8 cellular contexts compared by ENCODE assay signal in the genomic region with DNA sequence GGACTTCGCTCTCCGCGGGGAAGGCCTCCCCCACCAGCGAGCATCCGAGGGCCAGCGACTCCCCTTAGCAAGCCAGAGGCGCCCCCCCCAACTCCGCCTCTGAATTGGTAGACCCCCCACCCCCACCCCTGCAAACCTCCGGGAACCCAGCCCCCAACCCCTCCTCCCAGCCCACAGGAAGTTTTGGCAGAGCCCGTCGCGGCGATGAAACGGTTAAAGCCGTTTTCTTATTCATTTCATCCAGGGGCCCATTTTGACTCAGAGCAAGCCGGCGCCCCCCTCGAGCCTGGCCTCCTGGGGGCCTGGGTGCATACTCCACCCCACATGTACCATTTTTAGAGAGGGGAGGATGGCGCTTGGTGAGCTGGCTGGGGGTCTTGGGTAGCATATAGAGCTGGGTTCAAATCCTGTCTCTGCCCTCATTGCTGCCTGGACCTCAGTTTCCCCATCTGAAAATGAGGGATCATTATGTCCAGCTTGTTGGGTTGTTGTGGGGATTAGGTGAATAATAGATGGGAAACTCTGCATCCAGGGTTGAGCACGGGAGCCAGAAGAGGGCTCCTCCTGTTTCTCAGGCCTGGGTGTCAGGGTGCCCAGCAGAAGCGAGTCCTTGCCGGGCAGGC. TPM values are rescaled to one million over a fixed set of nuclear protein-coding genes. Genes with fewer than 3 reads are reported as not detected.
DNase-seq lines count a peak whose midpoint lies in the region; ATAC-seq and TF ChIP-seq lines count a peak whose summit lies in the region.

No MANE protein-coding gene starts in this region.

- POLR2A ChIA-PET in CD4-positive, alpha-beta T cell (lab: Charles Lee) = interaction anchor here (1.3 to 3.9 kb wide), 7 partner anchors 10 to 321 kb away, joined by 3 to 348 read pairs (median 4); a partner anchor contains a TSS

- H3K4me3 Mint-ChIP-seq in CD4-positive, alpha-beta T cell = peak overlapping the region; percentile 74
- H3K4me3 Mint-ChIP-seq in nephron = peak overlapping the region; percentile 73 to 83 (median 81)

- H3K36me3 Mint-ChIP-seq in CD4-positive, alpha-beta T cell (ENCODE audit: low read depth) = no peaks in the 10 kb centered on the region
- H3K36me3 Mint-ChIP-seq in nephron (ENCODE audit: low read depth) = no peaks in the 10 kb centered on the region

- H3K27ac ChIP-seq in CD4-positive, alpha-beta T cell (ENCODE audit: low read depth, low read length) = peak overlapping the region; percentile 91

- peak overlapping the region; percentile 86 for H3K9ac ChIP-seq in NT2/D1 (ENCODE audit: insufficient read length, low read depth)

- ATAC-seq in CD4-positive, alpha-beta T cell (ENCODE audit: poor library complexity) = no peak

- intact Hi-C loops in CD4-positive, alpha-beta T cell (cut with DNase I, micrococcal nuclease) = loop anchor here in 1 of 2 experiments (2.0 to 10.0 kb wide), 2 partner anchors 151 to 369 kb away; a partner anchor contains a TSS

- no peaks in the 10 kb centered on the region for H3K36me3 ChIP-seq in NT2/D1 (ENCODE audit: insufficient read depth, insufficient read length, low read length)

- no peak overlapping the region for H3K27ac Mint-ChIP-seq in CD4-positive, alpha-beta T cell
- peak overlapping the region in 1 of 3 experiments; percentile 85 for H3K27ac Mint-ChIP-seq in nephron

- TF ChIP-seq CTCF in CD4-positive, alpha-beta T cell (IDR thresholded peaks at IDR 0.05) = no peak
- TF ChIP-seq CTCF in choroid plexus epithelial cell (conservative IDR thresholded peaks at IDR 0.05; ENCODE audit: low read depth, low read length) = no peak
- no peak for TF ChIP-seq CTCF in nephron (IDR thresholded peaks at IDR 0.05; ENCODE audit: unreplicated experiment in 3 of 3)
- TF ChIP-seq CTCF in GM10266 (IDR thresholded peaks at IDR 0.05; ENCODE audit: control insufficient read depth, insufficient read depth, low read depth, missing control alignments) = no peak

- peaks cover 24% of the 10 kb centered on the region for H3K4me1 ChIP-seq in NT2/D1 (ENCODE audit: insufficient read depth, insufficient read length)

- CTCF ChIA-PET in CD4-positive, alpha-beta T cell (lab: Charles Lee) = interaction anchor here (1.8 to 2.1 kb wide), 2 partner anchors 10 to 13 kb away, joined by 14 to 16 read pairs; no protein-coding TSS in a partner anchor

- DNase-seq in CD4-positive, alpha-beta T cell = no peak
- no peak for DNase-seq in NT2/D1 (ENCODE audit: low read depth, low spot score)
- DNase-seq in choroid plexus epithelial cell (ENCODE audit: low read depth) = no peak
- DNase-seq in Ammon's horn (ENCODE audit: low spot score) = no peak
- no peak for DNase-seq in NCI-H1436 (lab: John Stamatoyannopoulos, UW)
- no peak for DNase-seq in GM10266 (ENCODE audit: extremely low spot score)
- no peak for DNase-seq in cerebellar cortex (ENCODE audit: low spot score)

- peaks cover 37% of the 10 kb centered on the region for H3K4me1 Mint-ChIP-seq in CD4-positive, alpha-beta T cell (ENCODE audit: low read depth)
- H3K4me1 Mint-ChIP-seq in nephron = peaks cover 29% of the 10 kb centered on the region

- H3K27me3 Mint-ChIP-seq in CD4-positive, alpha-beta T cell = no peaks in the 10 kb centered on the region
- H3K27me3 Mint-ChIP-seq in nephron (ENCODE audit: low read depth) = no peaks in the 10 kb centered on the region

- H3K4me3 ChIP-seq in NT2/D1 (ENCODE audit: insufficient read length, low read depth) = peak overlapping the region; percentile 59
- H3K4me3 ChIP-seq in choroid plexus epithelial cell (ENCODE audit: low read depth, low read length) = peak overlapping the region; percentile 58

- no peaks in the 10 kb centered on the region for H3K27me3 ChIP-seq in CD4-positive, alpha-beta T cell (ENCODE audit: control insufficient read depth, insufficient read depth, low read length)
- peaks cover under 1% of the 10 kb centered on the region for H3K27me3 ChIP-seq in NT2/D1 (ENCODE audit: insufficient read depth, insufficient read length)

- no peaks in the 10 kb centered on the region for H3K9me3 ChIP-seq in CD4-positive, alpha-beta T cell (ENCODE audit: control insufficient read depth, low read length)
- H3K9me3 ChIP-seq in NT2/D1 (ENCODE audit: insufficient read depth, low read length) = no peaks in the 10 kb centered on the region

- H3K9me3 Mint-ChIP-seq in CD4-positive, alpha-beta T cell = no peaks in the 10 kb centered on the region
- no peaks in the 10 kb centered on the region for H3K9me3 Mint-ChIP-seq in nephron

RNA-seq across cellular contexts. Expression of a gene that starts 7.9 kb away (rescaled TPM):
- 1,000 to 10,000 TPM; 2,467 to 2,518 TPM for total RNA-seq in CD4-positive, alpha-beta T cell

RNA-seq across cellular contexts. Expression of a gene that starts 8.0 kb away (rescaled TPM):
- 10 to 100 TPM; 14.8 to 17.0 TPM for total RNA-seq in CD4-positive, alpha-beta T cell

RNA-seq across cellular contexts. Expression of a gene that starts 18.3 kb away (rescaled TPM):
- total RNA-seq in CD4-positive, alpha-beta T cell = 10 to 100 TPM; 59.7 to 65.9 TPM

RNA-seq across cellular contexts. Expression of a gene that starts 18.5 kb away (rescaled TPM):
- 1 to 10 TPM in 1 of 2 experiments, not detected in 1; 1.3 TPM for total RNA-seq in CD4-positive, alpha-beta T cell

RNA-seq across cellular contexts. Expression of a gene that starts 23.0 kb away (rescaled TPM):
- 1 to 10 TPM; 1.5 to 2.7 TPM for total RNA-seq in CD4-positive, alpha-beta T cell
